ENCODE assay signal across 8 cellular contexts in genomic region chr4:127622923-127623754, GRCh38. TPM values are rescaled to one million over a fixed set of nuclear protein-coding genes. Genes with fewer than 3 reads are reported as not detected.
A peak's percentile ranks its signal among the peaks of the same experiment; 100 is the strongest.
DNase-seq lines count a peak whose midpoint lies in the region; ATAC-seq and TF ChIP-seq lines count a peak whose summit lies in the region.

No MANE protein-coding gene starts in this region.

- H3K4me1 ChIP-seq in testis = no peaks in the 10 kb centered on the region

- no peaks in the 10 kb centered on the region for H3K36me3 ChIP-seq in testis (ENCODE audit: low read depth, missing control alignments)

- peak; percentile 15 for DNase-seq in AG08395 (ENCODE audit: low spot score)
- peak; percentile 23 for DNase-seq in NCI-H460 (ENCODE audit: extremely low read depth, low read depth)
- DNase-seq in dorsolateral prefrontal cortex = peak in 4 of 10 donors; percentile 4 to 52 (median 30)
- peak; percentile 33 to 40 for DNase-seq in lung microvascular endothelial cell (ENCODE audit: low read depth in 2 of 2)
- peak; percentile 43 for DNase-seq in testis
- no peak for DNase-seq in COLO829 (ENCODE audit: low spot score)
- no peak for DNase-seq in NCI-H1436 treated with DMSO at 0.1 percent for 48 hours (lab: John Stamatoyannopoulos, UW)

- no peaks in the 10 kb centered on the region for H3K9me3 ChIP-seq in testis

- H3K27ac ChIP-seq in dorsolateral prefrontal cortex = peak overlapping the region in 47 of 59 donors; percentile 1 to 83 (median 64)
- H3K27ac ChIP-seq in testis = peak overlapping the region; percentile 80 to 90

- H3K27me3 ChIP-seq in dorsolateral prefrontal cortex (peaks cover 0 to 34% (median 9%) of the 10 kb centered on the region in 45 donors), testis (no peaks in the 10 kb centered on the region)

- intact Hi-C loops in dorsolateral prefrontal cortex (cut with DNase I) (no loop called here), testis (cut with DNase I; ENCODE audit: low total_unique reads) (no loop called here)

- WGBS in testis, 2 donors = 1% methylated on average over 25 to 48 of the region's 80 CpGs

- ATAC-seq in GM19372 (IDR thresholded peaks at IDR 0.05; ENCODE audit: low read depth, unreplicated experiment) = peak; percentile 49

- TF ChIP-seq CTCF in dorsolateral prefrontal cortex (IDR thresholded peaks at IDR 0.05 in 54 of 56, conservative IDR thresholded peaks at IDR 0.05 in 2 of 56; ENCODE audit: low read depth in 1 of 56, partially characterized antibody in 56 of 56) (peak in 22 of 56 donors; percentile 6 to 37 (median 19)), testis (IDR thresholded peaks at IDR 0.05) (peak in 1 of 3 experiments; percentile 11)

- no peak for TF ChIP-seq POLR2A in testis (IDR thresholded peaks at IDR 0.05)

- peak overlapping the region; percentile 36 to 81 (median 63) for H3K4me3 ChIP-seq in dorsolateral prefrontal cortex
- H3K4me3 ChIP-seq in testis = peak overlapping the region; percentile 44 to 81

RNA-seq across cellular contexts. Expression of gene INTU, which starts 9.6 kb away (rescaled TPM):
- 3.2 and 3.4 TPM in 2 replicates for total RNA-seq in NCI-H460 (2014; rRNA removed; shearing (Covaris generic))
- polyA plus RNA-seq in NCI-H460 (2014; cell fraction: nucleus; rRNA removed) = 2.3 and 4.4 TPM in 2 replicates
- total RNA-seq in dorsolateral prefrontal cortex (10 to 100 TPM; 18.4 to 48.8 (median 28.3) TPM), lung microvascular endothelial cell (1.2 and 1.3 TPM in 2 replicates), testis (10 to 100 TPM; 27.3 to 41.6 TPM)
- 8.0 TPM for polyA plus RNA-seq in testis (ENCODE audit: insufficient read depth, low read depth, low replicate concordance)

Comparison
In these comparisons a context has a peak if more than half of its experiments do, and no peak if none do; other contexts are left out.
1. DNase-seq: peak in AG08395 (single experiment), NCI-H460 (single experiment), lung microvascular endothelial cell (2 of 2) and testis (single experiment); none in COLO829 (single experiment) and NCI-H1436 treated with DMSO at 0.1 percent for 48 hours (single experiment).